In the genomic region with DNA sequence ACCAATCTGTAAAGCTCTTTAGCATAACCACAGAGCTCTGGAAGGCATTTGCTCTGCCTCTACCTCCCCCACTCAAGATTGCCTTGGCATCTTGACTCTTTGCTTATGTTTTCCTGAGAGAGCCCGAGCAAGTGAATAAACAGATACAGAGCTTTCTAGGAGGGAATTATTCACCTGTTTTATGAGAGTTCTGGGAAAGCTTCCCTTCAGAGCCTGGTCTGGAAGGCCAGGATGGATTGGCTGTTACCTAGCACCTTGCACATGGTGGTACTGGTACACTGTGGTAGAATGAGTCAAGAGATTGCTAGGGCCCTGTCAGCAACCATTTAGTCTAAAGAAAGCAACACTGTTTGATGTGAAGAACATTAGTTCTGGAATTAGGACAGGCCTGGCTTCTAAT, we compare ENCODE assay signal across 21 cellular contexts. TPM values are rescaled to one million over a fixed set of nuclear protein-coding genes. Genes with fewer than 3 reads are reported as not detected.
DNase-seq lines count a peak whose midpoint lies in the region; ATAC-seq and TF ChIP-seq lines count a peak whose summit lies in the region.
"Had no signal": no experiment of that assay in that cellular context is flagged by ENCODE, and none has a peak within 500 bp of the region (broad histone marks: within the 10 kb centered on the region; RNA-seq: fewer than 3 reads in every experiment).

No MANE protein-coding gene starts in this region.

- H3K27ac ChIP-seq in left lung: no peak overlapping the region
- H3K27ac ChIP-seq: 22Rv1, C4-2B, GM23248 had no signal

- peaks cover 0 to 4% of the 10 kb centered on the region in 2 donors for H3K4me1 ChIP-seq in left lung

- no peaks in the 10 kb centered on the region for H3K4me1 Mint-ChIP-seq in activated T-cell treated with anti-CD3 and anti-CD28 coated beads, Interleukin-2, amount 50 U/mL, for 72 hours (ENCODE audit: low read depth)
- H3K4me1 Mint-ChIP-seq in stimulated activated effector memory CD8-positive, alpha-beta T cell treated with anti-CD3 and anti-CD28 coated beads, Interleukin-12 subunit alpha, Interleukin-12 subunit beta, amount 100 ng/mL, for 72 hours: peaks cover 27% of the 10 kb centered on the region

- H3K27me3 Mint-ChIP-seq in activated T-cell treated with anti-CD3 and anti-CD28 coated beads, Interleukin-2, amount 50 U/mL, for 72 hours (ENCODE audit: low read depth): no peaks in the 10 kb centered on the region
- H3K27me3 Mint-ChIP-seq: B cell; CD4-positive, CD25-positive, alpha-beta regulatory T cell had no signal

- no peaks in the 10 kb centered on the region for H3K27me3 ChIP-seq in left lung
- H3K27me3 ChIP-seq: BLaER1 had no signal

- H3K9me3 Mint-ChIP-seq in activated T-cell treated with anti-CD3 and anti-CD28 coated beads, Interleukin-2, amount 50 U/mL, for 72 hours: no peaks in the 10 kb centered on the region
- no peaks in the 10 kb centered on the region for H3K9me3 Mint-ChIP-seq in stimulated activated effector memory CD8-positive, alpha-beta T cell treated with anti-CD3 and anti-CD28 coated beads, Interleukin-12 subunit alpha, Interleukin-12 subunit beta, amount 100 ng/mL, for 72 hours
- H3K9me3 Mint-ChIP-seq: CD4-positive, CD25-positive, alpha-beta regulatory T cell; CD8-positive, alpha-beta T cell had no signal

- H3K4me3 ChIP-seq in left lung: no peak overlapping the region
- H3K4me3 ChIP-seq: BLaER1, GM12878, GM23248 had no signal

- intact Hi-C loops in left lung (cut with DNase I): no loop called here
- intact Hi-C loops in posterior cingulate gyrus (cut with DNase I): no loop called here

- no peak for TF ChIP-seq CTCF in left lung (IDR thresholded peaks at IDR 0.05)

- H3K27ac Mint-ChIP-seq in activated T-cell treated with anti-CD3 and anti-CD28 coated beads, Interleukin-2, amount 50 U/mL, for 72 hours: peak overlapping the region; percentile 32
- H3K27ac Mint-ChIP-seq in stimulated activated effector memory CD8-positive, alpha-beta T cell treated with anti-CD3 and anti-CD28 coated beads, Interleukin-12 subunit alpha, Interleukin-12 subunit beta, amount 100 ng/mL, for 72 hours: peak overlapping the region; percentile 6
- H3K27ac Mint-ChIP-seq: B cell; CD4-positive, CD25-positive, alpha-beta regulatory T cell; CD8-positive, alpha-beta T cell had no signal

- peaks cover 0 to 38% of the 10 kb centered on the region in 2 donors for H3K36me3 Mint-ChIP-seq in activated T-cell treated with anti-CD3 and anti-CD28 coated beads, Interleukin-2, amount 50 U/mL, for 72 hours (ENCODE audit: insufficient read depth in 2 of 2)
- peaks cover 94% of the 10 kb centered on the region for H3K36me3 Mint-ChIP-seq in stimulated activated effector memory CD8-positive, alpha-beta T cell treated with anti-CD3 and anti-CD28 coated beads, Interleukin-12 subunit alpha, Interleukin-12 subunit beta, amount 100 ng/mL, for 72 hours

- no peaks in the 10 kb centered on the region for H3K9me3 ChIP-seq in left lung

- H3K4me3 Mint-ChIP-seq in activated T-cell treated with anti-CD3 and anti-CD28 coated beads, Interleukin-2, amount 50 U/mL, for 72 hours: no peak overlapping the region
- no peak overlapping the region for H3K4me3 Mint-ChIP-seq in stimulated activated effector memory CD8-positive, alpha-beta T cell treated with anti-CD3 and anti-CD28 coated beads, Interleukin-12 subunit alpha, Interleukin-12 subunit beta, amount 100 ng/mL, for 72 hours
- H3K4me3 Mint-ChIP-seq: B cell; CD4-positive, CD25-positive, alpha-beta regulatory T cell; CD8-positive, alpha-beta T cell had no signal

- no peak for DNase-seq in activated T-cell treated with anti-CD3 and anti-CD28 coated beads, Interleukin-2, amount 50 U/mL, for 72 hours
- DNase-seq in activated T-cell treated with anti-CD3 and anti-CD28 coated beads for 4 hours: no peak
- peak; percentile 94 for DNase-seq in amniotic epithelial cell (ENCODE audit: low read depth)
- DNase-seq in stimulated activated effector memory CD8-positive, alpha-beta T cell treated with anti-CD3 and anti-CD28 coated beads, Interleukin-12 subunit alpha, Interleukin-12 subunit beta, amount 100 ng/mL, for 72 hours (ENCODE audit: low spot score in 2 of 2): no peak
- DNase-seq in left lung: no peak
- DNase-seq in posterior cingulate gyrus: no peak
- DNase-seq: CD4-positive, CD25-positive, alpha-beta regulatory T cell; CD8-positive, alpha-beta T cell; DMS 273 treated with DMSO at 0.1 percent for 48 hours; DMS79; EL; GDM1; GM23248; H7; HCEC 1CT had no signal

- peaks cover 0 to 90% of the 10 kb centered on the region in 2 donors for H3K36me3 ChIP-seq in left lung

- ATAC-seq in activated T-cell treated with anti-CD3 and anti-CD28 coated beads, Interleukin-2, amount 50 U/mL, for 72 hours (replicated peaks in 1 of 2): no peak
- no peak for ATAC-seq in stimulated activated effector memory CD8-positive, alpha-beta T cell treated with anti-CD3 and anti-CD28 coated beads, Interleukin-12 subunit alpha, Interleukin-12 subunit beta, amount 100 ng/mL, for 72 hours
- ATAC-seq in left lung: no peak
- ATAC-seq: CD8-positive, alpha-beta T cell; GM12878 had no signal

RNA-seq across cellular contexts. Expression of gene CABIN1, which starts 52.3 kb away (rescaled TPM):
- total RNA-seq in activated T-cell treated with anti-CD3 and anti-CD28 coated beads, Interleukin-2, amount 50 U/mL, for 72 hours: 10 to 100 TPM; 69.2 to 73.4 TPM
- total RNA-seq in left lung: 100 to 1,000 TPM in 1 of 2 donors, 10 to 100 TPM in 1; 76.9 to 125 TPM

RNA-seq across cellular contexts. Expression of gene GSTT4, which starts 58.1 kb away (rescaled TPM):
- not detected for total RNA-seq in activated T-cell treated with anti-CD3 and anti-CD28 coated beads, Interleukin-2, amount 50 U/mL, for 72 hours
- total RNA-seq in left lung: not detected
- total RNA-seq: B cell; CD4-positive, CD25-positive, alpha-beta regulatory T cell; CD8-positive, alpha-beta T cell; GM12878; GM23248; H1; H7 had no signal
